1 cellular context compared by ENCODE assay signal in genomic region chr9:114373960-114374730, GRCh38.
TF ChIP-seq lines count a peak whose summit lies in the region.

No MANE protein-coding gene starts in this region.

TF ChIP-seq in GM12878, 131 proteins besides CTCF, POLR2A, EP300 and RAD21:
- TF ChIP-seq JUND (IDR thresholded peaks at IDR 0.05; ENCODE audit: low read depth, low read length): no peak
- TF ChIP-seq SREBF1 (IDR thresholded peaks at IDR 0.05; ENCODE audit: low read length): no peak
- TF ChIP-seq ZNF207 (IDR thresholded peaks at IDR 0.05; ENCODE audit: borderline replicate concordance): 0 out of 2 replicates have a peak, but pooled peaks have one; percentile 21
- no peak for TF ChIP-seq ZNF592 (IDR thresholded peaks at IDR 0.05)
- TF ChIP-seq POLR2AphosphoS5 (IDR thresholded peaks at IDR 0.05; ENCODE audit: low read length): peak; percentile 36; the same call in 1 of the 2 replicates
- TF ChIP-seq ATF2 (IDR thresholded peaks at IDR 0.05; ENCODE audit: low read length): no peak
- no peak for TF ChIP-seq REST (IDR thresholded peaks at IDR 0.05; ENCODE audit: low read depth, low read length)
- no peak for TF ChIP-seq CREB1 (IDR thresholded peaks at IDR 0.05; ENCODE audit: low read depth)
TF ChIP-seq in GM12878: peak in this region for 2.
